Comparison of ENCODE assay signal across 14 cellular contexts in genomic region chr12:56678852-56679251, GRCh38. TPM values are rescaled to one million over a fixed set of nuclear protein-coding genes. Genes with fewer than 3 reads are reported as not detected.
DNase-seq lines count a peak whose midpoint lies in the region; ATAC-seq, FAIRE-seq and TF ChIP-seq lines count a peak whose summit lies in the region.
"Had no signal": no experiment of that assay in that cellular context is flagged by ENCODE, and none has a peak within 500 bp of the region (broad histone marks: within the 10 kb centered on the region; RNA-seq: fewer than 3 reads in every experiment).

No MANE protein-coding gene starts in this region.

- no peak overlapping the region for H3K27ac ChIP-seq in CD8-positive, alpha-beta T cell (ENCODE audit: low read depth, low read length)
- H3K27ac ChIP-seq in KMS-11: peak overlapping the region; percentile 25; the same call in 1 of the 2 replicates
- no peak overlapping the region for H3K27ac ChIP-seq in astrocyte (ENCODE audit: low read depth, low read length)

- no peak for TF ChIP-seq CTCF in CD8-positive, alpha-beta T cell (IDR thresholded peaks at IDR 0.05)
- TF ChIP-seq CTCF in KMS-11 (conservative IDR thresholded peaks at IDR 0.05; ENCODE audit: low read depth, low read length): no peak
- no peak for TF ChIP-seq CTCF in astrocyte (IDR thresholded peaks at IDR 0.05; ENCODE audit: insufficient read depth, low read depth, low read length)
- TF ChIP-seq CTCF in neural crest cell (conservative IDR thresholded peaks at IDR 0.05): no peak

- no peak overlapping the region for H3K4me3 Mint-ChIP-seq in CD8-positive, alpha-beta T cell
- H3K4me3 Mint-ChIP-seq in astrocyte (ENCODE audit: unreplicated experiment) (no peak overlapping the region), neural crest cell (peak overlapping the region; percentile 71)
- H3K4me3 Mint-ChIP-seq: nephron had no signal

- peaks cover 71% of the 10 kb centered on the region for H3K4me1 Mint-ChIP-seq in CD8-positive, alpha-beta T cell (ENCODE audit: low read depth)
- H3K4me1 Mint-ChIP-seq in astrocyte (ENCODE audit: low read depth, unreplicated experiment): peaks cover 2% of the 10 kb centered on the region
- peaks cover 27% of the 10 kb centered on the region for H3K4me1 Mint-ChIP-seq in neural crest cell

- no peaks in the 10 kb centered on the region for H3K9me3 Mint-ChIP-seq in CD8-positive, alpha-beta T cell
- H3K9me3 Mint-ChIP-seq in astrocyte (ENCODE audit: unreplicated experiment): no peaks in the 10 kb centered on the region
- H3K9me3 Mint-ChIP-seq in neural crest cell: no peaks in the 10 kb centered on the region
- H3K9me3 Mint-ChIP-seq: activated naive CD4-positive, alpha-beta T cell treated with anti-CD3 and anti-CD28 coated beads, Interleukin-2, amount 50 U/mL, for 72 hours; nephron had no signal

- no peaks in the 10 kb centered on the region for H3K27me3 ChIP-seq in CD8-positive, alpha-beta T cell (ENCODE audit: insufficient read depth, low read length)
- H3K27me3 ChIP-seq in KMS-11 (ENCODE audit: insufficient read depth, low read depth) (no peaks in the 10 kb centered on the region), astrocyte (ENCODE audit: insufficient read depth, low read length) (no peaks in the 10 kb centered on the region)

- no peak overlapping the region for H3K4me3 ChIP-seq in CD8-positive, alpha-beta T cell (ENCODE audit: low read depth, low read length)
- H3K4me3 ChIP-seq in KMS-11 (IDR thresholded peaks at IDR 0.05; ENCODE audit: insufficient read depth, low read depth, low read length) (no peak overlapping the region), astrocyte (ENCODE audit: insufficient read depth, low read depth, low read length) (peak overlapping the region; percentile 20)

- peaks cover 100% of the 10 kb centered on the region for H3K79me2 ChIP-seq in KMS-11 (ENCODE audit: insufficient read depth, low read depth)
- H3K79me2 ChIP-seq in astrocyte (ENCODE audit: insufficient read depth, low read length): peaks cover 99% of the 10 kb centered on the region

- H3K9me3 ChIP-seq in CD8-positive, alpha-beta T cell (ENCODE audit: low read length): no peaks in the 10 kb centered on the region
- no peaks in the 10 kb centered on the region for H3K9me3 ChIP-seq in astrocyte (ENCODE audit: insufficient read depth, low read depth, low read length)
- H3K9me3 ChIP-seq: SK-N-SH had no signal

- peak overlapping the region; percentile 24 for H3K4me2 ChIP-seq in KMS-11
- no peak overlapping the region for H3K4me2 ChIP-seq in astrocyte (ENCODE audit: low read length)
- H3K4me2 ChIP-seq: SK-N-SH had no signal

- CTCF ChIA-PET in CD8-positive, alpha-beta T cell (lab: Charles Lee): interaction anchor here (1.6 kb wide), 1 partner anchor 42 kb away, joined by 3 read pairs; no protein-coding TSS in a partner anchor

- H3K27ac Mint-ChIP-seq in CD8-positive, alpha-beta T cell: peak overlapping the region; percentile 49
- H3K27ac Mint-ChIP-seq in astrocyte (ENCODE audit: unreplicated experiment) (no peak overlapping the region), neural crest cell (ENCODE audit: unreplicated experiment) (no peak overlapping the region)

- intact Hi-C loops in CD8-positive, alpha-beta T cell (cut with DNase I, micrococcal nuclease): no loop called here

- H4K20me1 ChIP-seq in KMS-11 (ENCODE audit: insufficient read depth) (peaks cover 87% of the 10 kb centered on the region), astrocyte (ENCODE audit: insufficient read depth, low read length) (peaks cover 94% of the 10 kb centered on the region)

- H3K27me3 Mint-ChIP-seq in CD8-positive, alpha-beta T cell (ENCODE audit: low read depth): no peaks in the 10 kb centered on the region
- H3K27me3 Mint-ChIP-seq in astrocyte (ENCODE audit: low read depth, unreplicated experiment): no peaks in the 10 kb centered on the region
- no peaks in the 10 kb centered on the region for H3K27me3 Mint-ChIP-seq in neural crest cell (ENCODE audit: low read depth)

- H3K36me3 Mint-ChIP-seq in CD8-positive, alpha-beta T cell: peaks cover 35% of the 10 kb centered on the region
- peaks cover 3% of the 10 kb centered on the region for H3K36me3 Mint-ChIP-seq in astrocyte (ENCODE audit: low read depth, unreplicated experiment)
- H3K36me3 Mint-ChIP-seq in neural crest cell (ENCODE audit: low read depth): peaks cover 6% of the 10 kb centered on the region

- H3K9ac ChIP-seq in KMS-11 (no peak overlapping the region), astrocyte (ENCODE audit: low read length) (no peak overlapping the region)
- H3K9ac ChIP-seq: SK-N-SH had no signal

- FAIRE-seq in astrocyte (lab: Jason Lieb, UNC): no peak

- peaks cover 78% of the 10 kb centered on the region for H3K4me1 ChIP-seq in CD8-positive, alpha-beta T cell (ENCODE audit: insufficient read depth, low read length)
- H3K4me1 ChIP-seq in KMS-11 (ENCODE audit: low read depth, poor library complexity, severe bottlenecking): peaks cover 91% of the 10 kb centered on the region
- H3K4me1 ChIP-seq in astrocyte (ENCODE audit: insufficient read depth, low read length): no peaks in the 10 kb centered on the region

- H2AFZ ChIP-seq in KMS-11 (ENCODE audit: low read depth): no peak overlapping the region
- no peak overlapping the region for H2AFZ ChIP-seq in astrocyte (ENCODE audit: low read depth, low read length)

- ATAC-seq in CD8-positive, alpha-beta T cell: no peak
- ATAC-seq: activated naive CD4-positive, alpha-beta T cell treated with anti-CD3 and anti-CD28 coated beads, Interleukin-2, amount 50 U/mL, for 72 hours; left colon had no signal

- no peak for DNase-seq in CD8-positive, alpha-beta T cell
- DNase-seq in astrocyte (ENCODE audit: low read depth) (no peak), neural crest cell (ENCODE audit: low read depth, low spot score) (no peak), NCI-H1436 treated with DMSO at 0.1 percent for 48 hours (lab: John Stamatoyannopoulos, UW) (no peak), NCI-H2196 treated with DMSO at 0.1 percent for 48 hours (lab: John Stamatoyannopoulos, UW; ENCODE audit: unreplicated experiment) (no peak), GM19238 (ENCODE audit: insufficient read length, low spot score) (no peak)
- DNase-seq: activated CD4-positive, alpha-beta T cell treated with anti-CD3 and anti-CD28 coated beads for 1 hour; COR-L47; left colon; NCI-H2227 treated with DMSO at 0.1 percent for 48 hours; SK-N-SH had no signal

- POLR2A ChIA-PET in CD8-positive, alpha-beta T cell (lab: Charles Lee): interaction anchor here (0.6 to 3.2 kb wide), 3 partner anchors 9 to 537 kb away, joined by 3 to 19 read pairs (median 7); partner anchors contain the start of genes ATP5F1B and PTGES3

- H3K36me3 ChIP-seq in CD8-positive, alpha-beta T cell (ENCODE audit: insufficient read depth, low read length): peaks cover 7% of the 10 kb centered on the region
- H3K36me3 ChIP-seq in KMS-11 (ENCODE audit: insufficient read depth) (peaks cover 52% of the 10 kb centered on the region), astrocyte (ENCODE audit: insufficient read depth, low read length) (peaks cover 4% of the 10 kb centered on the region)

RNA-seq across cellular contexts. Expression of gene PTGES3, which starts 9.2 kb away (rescaled TPM):
- 100 to 1,000 TPM; 148 to 154 TPM for total RNA-seq in CD8-positive, alpha-beta T cell
- total RNA-seq in astrocyte (206 and 226 TPM in 2 replicates), neural crest cell (282 and 284 TPM in 2 replicates)

RNA-seq across cellular contexts. Expression of gene ATP5F1B, which starts 33.1 kb away (rescaled TPM):
- total RNA-seq in CD8-positive, alpha-beta T cell: 100 to 1,000 TPM; 417 to 429 TPM
- total RNA-seq in astrocyte (714 and 731 TPM in 2 replicates), neural crest cell (626 and 651 TPM in 2 replicates)

RNA-seq across cellular contexts. Expression of gene NACA, which starts 46.2 kb away (rescaled TPM):
- total RNA-seq in CD8-positive, alpha-beta T cell: 1,000 to 10,000 TPM; 1,373 to 1,407 TPM
- total RNA-seq in astrocyte (632 and 680 TPM in 2 replicates), neural crest cell (1,026 and 1,074 TPM in 2 replicates)

RNA-seq across cellular contexts. Expression of gene BAZ2A, which starts 48.7 kb away (rescaled TPM):
- total RNA-seq in CD8-positive, alpha-beta T cell: 100 to 1,000 TPM; 197 to 198 TPM
- total RNA-seq in astrocyte: 105 and 107 TPM in 2 replicates
- total RNA-seq in neural crest cell: 116 and 122 TPM in 2 replicates
